Comparison of ENCODE assay signal across 8 cellular contexts in the genomic region with DNA sequence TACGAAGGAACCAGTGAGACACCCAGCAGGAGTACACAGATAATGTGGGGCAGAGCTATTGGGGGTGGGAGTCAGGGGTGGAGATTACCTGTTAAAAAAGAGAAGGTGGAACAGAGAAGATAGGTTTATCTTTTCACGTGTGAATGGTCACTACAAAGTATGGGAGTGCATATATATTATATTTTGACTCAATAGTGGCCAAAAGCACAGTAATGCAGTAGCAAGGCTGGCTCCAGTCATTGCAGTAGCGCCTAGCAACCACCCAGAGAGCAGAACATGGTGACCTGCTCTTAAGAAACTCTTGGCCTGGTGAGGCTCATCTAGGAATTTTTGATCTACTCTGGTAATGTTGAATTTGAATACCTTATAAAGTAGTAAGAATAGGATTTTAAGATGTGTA. TPM values are rescaled to one million over a fixed set of nuclear protein-coding genes. Genes with fewer than 3 reads are reported as not detected.
A peak's percentile ranks its signal among the peaks of the same experiment; 100 is the strongest.
DNase-seq lines count a peak whose midpoint lies in the region; ATAC-seq, FAIRE-seq and TF ChIP-seq lines count a peak whose summit lies in the region.

No MANE protein-coding gene starts in this region.

- H3K79me2 ChIP-seq in ACC112 (ENCODE audit: control insufficient read depth, insufficient read depth, low read length, unreplicated experiment), result peaks cover 23% of the 10 kb centered on the region

- peaks cover 22% of the 10 kb centered on the region for H3K4me1 Mint-ChIP-seq in activated CD8-positive, alpha-beta T cell treated with anti-CD3 and anti-CD28 coated beads, Interleukin-2, amount 10 ng/mL, durations not matched to agents 7 days and 5 days (ENCODE audit: low read depth)
- H3K4me1 Mint-ChIP-seq in immature natural killer cell, result peaks cover 22 to 24% of the 10 kb centered on the region in 2 donors

- H2AFZ ChIP-seq in ACC112 (ENCODE audit: low read length, unreplicated experiment), result peak overlapping the region; percentile 99

- no peak for FAIRE-seq in H54 (lab: Jason Lieb, UNC)

- in situ Hi-C loops in HAP-1 (cut with MboI; ENCODE audit: low sequenced_read_pairs), result no loop called here

- H3K27ac ChIP-seq in ACC112 (ENCODE audit: low read depth, low read length), result peak overlapping the region; percentile 76
- H3K27ac ChIP-seq in thoracic aorta, result no peak overlapping the region

- CTCF ChIA-PET in activated CD8-positive, alpha-beta T cell treated with anti-CD3 and anti-CD28 coated beads, Interleukin-2, amount 10 ng/mL, durations not matched to agents 7 days and 5 days (lab: Charles Lee), result interaction anchor here (1.2 to 1.8 kb wide), 2 partner anchors 31 to 62 kb away, joined by 4 to 7 read pairs; no protein-coding TSS in a partner anchor

- peak overlapping the region; percentile 86 for H3K4me3 ChIP-seq in ACC112 (ENCODE audit: low read depth, low read length)
- peak overlapping the region; percentile 69 for H3K4me3 ChIP-seq in HAP-1
- peak overlapping the region; percentile 74 for H3K4me3 ChIP-seq in thoracic aorta

- POLR2A ChIA-PET in activated CD8-positive, alpha-beta T cell treated with anti-CD3 and anti-CD28 coated beads, Interleukin-2, amount 10 ng/mL, durations not matched to agents 7 days and 5 days (lab: Charles Lee), result interaction anchor here (1.6 kb wide), 1 partner anchor 21 kb away, joined by 4 read pairs; no protein-coding TSS in a partner anchor

- no peaks in the 10 kb centered on the region for H3K27me3 ChIP-seq in ACC112 (ENCODE audit: insufficient read depth, low read length)
- H3K27me3 ChIP-seq in HAP-1 (ENCODE audit: low read depth), result no peaks in the 10 kb centered on the region
- no peaks in the 10 kb centered on the region for H3K27me3 ChIP-seq in thoracic aorta (replicated peaks; ENCODE audit: insufficient read depth)

- H3K36me3 Mint-ChIP-seq in activated CD8-positive, alpha-beta T cell treated with anti-CD3 and anti-CD28 coated beads, Interleukin-2, amount 10 ng/mL, durations not matched to agents 7 days and 5 days (ENCODE audit: low read depth), result peaks cover 23% of the 10 kb centered on the region
- peaks cover 7 to 21% (median 14%) of the 10 kb centered on the region in 3 donors for H3K36me3 Mint-ChIP-seq in immature natural killer cell

- peak overlapping the region; percentile 87 for H3K27ac Mint-ChIP-seq in activated CD8-positive, alpha-beta T cell treated with anti-CD3 and anti-CD28 coated beads, Interleukin-2, amount 10 ng/mL, durations not matched to agents 7 days and 5 days
- H3K27ac Mint-ChIP-seq in immature natural killer cell, result peak overlapping the region in 2 of 6 donors; percentile 41 to 75

- H3K4me3 Mint-ChIP-seq in activated CD8-positive, alpha-beta T cell treated with anti-CD3 and anti-CD28 coated beads, Interleukin-2, amount 10 ng/mL, durations not matched to agents 7 days and 5 days, result peak overlapping the region; percentile 82
- peak overlapping the region; percentile 85 to 92 (median 91) for H3K4me3 Mint-ChIP-seq in immature natural killer cell

- peaks cover 12% of the 10 kb centered on the region for H3K4me1 ChIP-seq in ACC112 (ENCODE audit: control insufficient read depth, insufficient read depth, low read length, unreplicated experiment)
- H3K4me1 ChIP-seq in HAP-1, result peaks cover 13% of the 10 kb centered on the region
- H3K4me1 ChIP-seq in thoracic aorta (ENCODE audit: control insufficient read depth in 1 of 2, low read depth in 2 of 2), result peaks cover 3 to 15% of the 10 kb centered on the region in 2 donors

- no peak for TF ChIP-seq POLR2A in H54 (IDR thresholded peaks at IDR 0.05; ENCODE audit: low read depth, low read length)

- peaks cover 14% of the 10 kb centered on the region for H3K9me3 Mint-ChIP-seq in activated CD8-positive, alpha-beta T cell treated with anti-CD3 and anti-CD28 coated beads, Interleukin-2, amount 10 ng/mL, durations not matched to agents 7 days and 5 days (ENCODE audit: insufficient read depth)
- H3K9me3 Mint-ChIP-seq in immature natural killer cell, result peaks cover 0 to 18% (median 6%) of the 10 kb centered on the region in 6 donors

- no peak for TF ChIP-seq CTCF in thoracic aorta (IDR thresholded peaks at IDR 0.05)

- ATAC-seq in activated CD8-positive, alpha-beta T cell treated with anti-CD3 and anti-CD28 coated beads, Interleukin-2, amount 10 ng/mL, durations not matched to agents 7 days and 5 days, result no peak
- ATAC-seq in thoracic aorta (ENCODE audit: insufficient number of reproducible peaks, low FRiP score, low read depth), result no peak

- H3K27me3 Mint-ChIP-seq in activated CD8-positive, alpha-beta T cell treated with anti-CD3 and anti-CD28 coated beads, Interleukin-2, amount 10 ng/mL, durations not matched to agents 7 days and 5 days (ENCODE audit: low read depth), result peaks cover 18% of the 10 kb centered on the region
- H3K27me3 Mint-ChIP-seq in immature natural killer cell (ENCODE audit: low read depth in 3 of 3), result peaks cover 0 to 11% (median 3%) of the 10 kb centered on the region in 3 donors

- peak in 1 of 2 experiments; percentile 18 for DNase-seq in HAP-1 (ENCODE audit: low spot score in 2 of 2)
- DNase-seq in activated CD8-positive, alpha-beta T cell treated with anti-CD3 and anti-CD28 coated beads, Interleukin-2, amount 10 ng/mL, durations not matched to agents 7 days and 5 days, result no peak
- no peak for DNase-seq in immature natural killer cell
- no peak for DNase-seq in thoracic aorta (ENCODE audit: low spot score)
- no peak for DNase-seq in NCI-H2029 treated with DMSO at 0.1 percent for 48 hours (lab: John Stamatoyannopoulos, UW)
- DNase-seq in H54 (ENCODE audit: insufficient read length, low spot score), result no peak
- no peak for DNase-seq in NCI-H510A (lab: John Stamatoyannopoulos, UW)

- H3K36me3 ChIP-seq in ACC112 (ENCODE audit: insufficient read depth, low read length), result peaks cover 6% of the 10 kb centered on the region; the same call in 1 of the 2 replicates
- H3K36me3 ChIP-seq in HAP-1 (replicated peaks), result peaks cover 19% of the 10 kb centered on the region
- H3K36me3 ChIP-seq in thoracic aorta, result peaks cover 2% of the 10 kb centered on the region

- H3K9me3 ChIP-seq in HAP-1, result peaks cover 3% of the 10 kb centered on the region; the same call in 1 of the 2 replicates
- no peaks in the 10 kb centered on the region for H3K9me3 ChIP-seq in thoracic aorta

RNA-seq across cellular contexts. Expression of a gene that starts 1.0 kb away (rescaled TPM):
- 1 to 10 TPM; 7.0 to 8.7 TPM for total RNA-seq in activated CD8-positive, alpha-beta T cell treated with anti-CD3 and anti-CD28 coated beads, Interleukin-2, amount 10 ng/mL, durations not matched to agents 7 days and 5 days
- 10 to 100 TPM in 2 of 3 donors, 1 to 10 TPM in 1; 9.3 to 12.9 (median 11.1) TPM for polyA plus RNA-seq in immature natural killer cell
- total RNA-seq in thoracic aorta, result 10 to 100 TPM; 21.5 to 28.7 TPM

RNA-seq across cellular contexts. Expression of a gene that starts 29.9 kb away (rescaled TPM):
- total RNA-seq in activated CD8-positive, alpha-beta T cell treated with anti-CD3 and anti-CD28 coated beads, Interleukin-2, amount 10 ng/mL, durations not matched to agents 7 days and 5 days, result under 1 TPM; 0.58 to 0.99 TPM
- 1 to 10 TPM in 1 of 3 donors, under 1 TPM in 1, not detected in 1; 0.25 to 2.1 TPM for polyA plus RNA-seq in immature natural killer cell
- 10 to 100 TPM; 35.1 to 53.7 TPM for total RNA-seq in thoracic aorta

RNA-seq across cellular contexts. Expression of a gene that starts 33.0 kb away (rescaled TPM):
- total RNA-seq in activated CD8-positive, alpha-beta T cell treated with anti-CD3 and anti-CD28 coated beads, Interleukin-2, amount 10 ng/mL, durations not matched to agents 7 days and 5 days, result not detected
- not detected for polyA plus RNA-seq in immature natural killer cell
- total RNA-seq in thoracic aorta, result 1 to 10 TPM in 1 of 2 donors, not detected in 1; 2.5 TPM

Comparison
In these comparisons a context has a peak if more than half of its experiments do, and no peak if none do; other contexts are left out.
1. RNA of a gene that starts 29.9 kb away (total RNA-seq): 35.1 to 53.7 TPM in thoracic aorta; 0.58 to 0.99 TPM in activated CD8-positive, alpha-beta T cell treated with anti-CD3 and anti-CD28 coated beads, Interleukin-2, amount 10 ng/mL, durations not matched to agents 7 days and 5 days; every median in the first group is over 10 times any median in the second.
2. Peak in every context shown above with its lines, with median percentiles within 50 percentile points of each other: H3K4me3 ChIP-seq.